Comparison of ENCODE assay signal across 14 cellular contexts in genomic region chr4:2832981-2833670, GRCh38. TPM values are rescaled to one million over a fixed set of nuclear protein-coding genes. Genes with fewer than 3 reads are reported as not detected.
DNase-seq lines count a peak whose midpoint lies in the region; ATAC-seq and TF ChIP-seq lines count a peak whose summit lies in the region.
"Had no signal": no experiment of that assay in that cellular context is flagged by ENCODE, and none has a peak within 500 bp of the region (broad histone marks: within the 10 kb centered on the region; RNA-seq: fewer than 3 reads in every experiment).

No MANE protein-coding gene starts in this region.

- no peaks in the 10 kb centered on the region for H3K27me3 Mint-ChIP-seq in activated T-cell treated with anti-CD3 and anti-CD28 coated beads, Interleukin-2, amount 50 U/mL, for 24 hours
- no peaks in the 10 kb centered on the region for H3K27me3 Mint-ChIP-seq in activated T-cell treated with anti-CD3 and anti-CD28 coated beads, Interleukin-2, amount 50 U/mL, for 4 hours (ENCODE audit: low read depth)
- H3K27me3 Mint-ChIP-seq in activated T-helper 17 cell treated with anti-CD3 and anti-CD28 coated beads, Interleukin-2, amount 50 U/mL, for 72 hours: no peaks in the 10 kb centered on the region
- H3K27me3 Mint-ChIP-seq in osteocyte (ENCODE audit: unreplicated experiment): no peaks in the 10 kb centered on the region

- H3K9me3 Mint-ChIP-seq in activated T-cell treated with anti-CD3 and anti-CD28 coated beads, Interleukin-2, amount 50 U/mL, for 24 hours: no peaks in the 10 kb centered on the region
- no peaks in the 10 kb centered on the region for H3K9me3 Mint-ChIP-seq in activated T-cell treated with anti-CD3 and anti-CD28 coated beads, Interleukin-2, amount 50 U/mL, for 4 hours
- no peaks in the 10 kb centered on the region for H3K9me3 Mint-ChIP-seq in activated T-helper 17 cell treated with anti-CD3 and anti-CD28 coated beads, Interleukin-2, amount 50 U/mL, for 72 hours
- no peaks in the 10 kb centered on the region for H3K9me3 Mint-ChIP-seq in osteocyte (ENCODE audit: unreplicated experiment)
- H3K9me3 Mint-ChIP-seq: WTC11 had no signal

- H3K36me3 ChIP-seq in H7 (replicated peaks; ENCODE audit: control insufficient read depth, insufficient read depth, low read length): peaks cover 14% of the 10 kb centered on the region
- H3K36me3 ChIP-seq: SJSA1 had no signal

- no peak for ATAC-seq in activated T-cell treated with anti-CD3 and anti-CD28 coated beads, Interleukin-2, amount 50 U/mL, for 4 hours
- no peak for ATAC-seq in activated T-helper 17 cell treated with anti-CD3 and anti-CD28 coated beads, Interleukin-2, amount 50 U/mL, for 72 hours (replicated peaks)
- ATAC-seq: WTC11 had no signal

- H3K4me3 Mint-ChIP-seq in activated T-cell treated with anti-CD3 and anti-CD28 coated beads, Interleukin-2, amount 50 U/mL, for 24 hours: no peak overlapping the region
- no peak overlapping the region for H3K4me3 Mint-ChIP-seq in activated T-cell treated with anti-CD3 and anti-CD28 coated beads, Interleukin-2, amount 50 U/mL, for 4 hours
- H3K4me3 Mint-ChIP-seq in activated T-helper 17 cell treated with anti-CD3 and anti-CD28 coated beads, Interleukin-2, amount 50 U/mL, for 72 hours: no peak overlapping the region
- H3K4me3 Mint-ChIP-seq in osteocyte (ENCODE audit: unreplicated experiment): no peak overlapping the region
- H3K4me3 Mint-ChIP-seq: WTC11 had no signal

- peaks cover 83% of the 10 kb centered on the region for H3K36me3 Mint-ChIP-seq in activated T-cell treated with anti-CD3 and anti-CD28 coated beads, Interleukin-2, amount 50 U/mL, for 24 hours (ENCODE audit: low read depth)
- H3K36me3 Mint-ChIP-seq in activated T-cell treated with anti-CD3 and anti-CD28 coated beads, Interleukin-2, amount 50 U/mL, for 4 hours (ENCODE audit: insufficient read depth): peaks cover 17% of the 10 kb centered on the region
- H3K36me3 Mint-ChIP-seq in activated T-helper 17 cell treated with anti-CD3 and anti-CD28 coated beads, Interleukin-2, amount 50 U/mL, for 72 hours (ENCODE audit: low read depth): peaks cover 53% of the 10 kb centered on the region
- H3K36me3 Mint-ChIP-seq in osteocyte (ENCODE audit: unreplicated experiment): peaks cover 24% of the 10 kb centered on the region

- no peak for TF ChIP-seq CTCF in osteocyte (IDR thresholded peaks at IDR 0.05)

- peaks cover 45% of the 10 kb centered on the region for H3K4me1 Mint-ChIP-seq in activated T-cell treated with anti-CD3 and anti-CD28 coated beads, Interleukin-2, amount 50 U/mL, for 24 hours (ENCODE audit: low read depth)
- peaks cover 41% of the 10 kb centered on the region for H3K4me1 Mint-ChIP-seq in activated T-cell treated with anti-CD3 and anti-CD28 coated beads, Interleukin-2, amount 50 U/mL, for 4 hours (ENCODE audit: low read depth)
- peaks cover 7% of the 10 kb centered on the region for H3K4me1 Mint-ChIP-seq in activated T-helper 17 cell treated with anti-CD3 and anti-CD28 coated beads, Interleukin-2, amount 50 U/mL, for 72 hours
- peaks cover 18% of the 10 kb centered on the region for H3K4me1 Mint-ChIP-seq in osteocyte (ENCODE audit: unreplicated experiment)

- peak overlapping the region; percentile 61 for H3K27ac Mint-ChIP-seq in activated T-cell treated with anti-CD3 and anti-CD28 coated beads, Interleukin-2, amount 50 U/mL, for 24 hours
- H3K27ac Mint-ChIP-seq in activated T-helper 17 cell treated with anti-CD3 and anti-CD28 coated beads, Interleukin-2, amount 50 U/mL, for 72 hours: peak overlapping the region; percentile 28
- H3K27ac Mint-ChIP-seq in osteocyte (ENCODE audit: unreplicated experiment): no peak overlapping the region
- H3K27ac Mint-ChIP-seq: WTC11 had no signal

- H3K27me3 ChIP-seq in H7 (ENCODE audit: control insufficient read depth, insufficient read depth, low read length): no peaks in the 10 kb centered on the region
- H3K27me3 ChIP-seq: SJSA1 had no signal

- DNase-seq in activated T-cell treated with anti-CD3 and anti-CD28 coated beads, Interleukin-2, amount 50 U/mL, for 24 hours: no peak
- DNase-seq in activated T-cell treated with anti-CD3 and anti-CD28 coated beads, Interleukin-2, amount 50 U/mL, for 4 hours: no peak
- DNase-seq in H7: peak; percentile 43
- DNase-seq in osteocyte (ENCODE audit: extremely low spot score, unreplicated experiment): peak; percentile 64
- DNase-seq in dermis blood vessel endothelial cell: no peak
- no peak for DNase-seq in HCEC 1CT
- no peak for DNase-seq in NCI-H187 treated with DMSO at 0.1 percent for 48 hours (lab: John Stamatoyannopoulos, UW)
- DNase-seq: GOT3, mammary epithelial cell, NCI-H1694 treated with DMSO at 0.1 percent for 48 hours, NCI-H774 had no signal

- H3K4me3 ChIP-seq in H7 (ENCODE audit: insufficient read depth, low read depth, low read length): no peak overlapping the region
- H3K4me3 ChIP-seq: SJSA1 had no signal

RNA-seq across cellular contexts. Expression of gene ADD1, which starts 10.5 kb away (rescaled TPM):
- total RNA-seq in activated T-cell treated with anti-CD3 and anti-CD28 coated beads, Interleukin-2, amount 50 U/mL, for 4 hours: 100 to 1,000 TPM; 147 to 175 (median 153) TPM
- 201 and 224 TPM in 2 replicates for total RNA-seq in H7 (2014; rRNA removed; shearing (Covaris generic))
- 100 to 1,000 TPM; 220 to 254 TPM for total RNA-seq in activated T-helper 17 cell treated with anti-CD3 and anti-CD28 coated beads, Interleukin-2, amount 50 U/mL, for 72 hours
- 273 and 274 TPM in 2 replicates for total RNA-seq in osteocyte
- total RNA-seq in dermis blood vessel endothelial cell: 168 and 270 TPM in 2 replicates

RNA-seq across cellular contexts. Expression of gene SH3BP2, which starts 40.2 kb away (rescaled TPM):
- 10 to 100 TPM; 72.2 to 77.9 (median 76.7) TPM for total RNA-seq in activated T-cell treated with anti-CD3 and anti-CD28 coated beads, Interleukin-2, amount 50 U/mL, for 4 hours
- 20.4 and 35.5 TPM in 2 replicates for total RNA-seq in H7 (2014; rRNA removed; shearing (Covaris generic))
- 100 to 1,000 TPM in 1 of 2 donors, 10 to 100 TPM in 1; 83.5 to 122 TPM for total RNA-seq in activated T-helper 17 cell treated with anti-CD3 and anti-CD28 coated beads, Interleukin-2, amount 50 U/mL, for 72 hours
- total RNA-seq in osteocyte: 105 and 110 TPM in 2 replicates
- 26.4 and 29.6 TPM in 2 replicates for total RNA-seq in dermis blood vessel endothelial cell

Comparison
In these comparisons a context has a peak if more than half of its experiments do, and no peak if none do; other contexts are left out.
1. DNase-seq: peak in H7 (single experiment) and osteocyte (single experiment); none in activated T-cell treated with anti-CD3 and anti-CD28 coated beads, Interleukin-2, amount 50 U/mL, for 24 hours (single experiment), activated T-cell treated with anti-CD3 and anti-CD28 coated beads, Interleukin-2, amount 50 U/mL, for 4 hours (single experiment), dermis blood vessel endothelial cell (single experiment), HCEC 1CT (single experiment) and NCI-H187 treated with DMSO at 0.1 percent for 48 hours (single experiment).